Comparison of ENCODE assay signal across 2 cellular contexts in the genomic region with DNA sequence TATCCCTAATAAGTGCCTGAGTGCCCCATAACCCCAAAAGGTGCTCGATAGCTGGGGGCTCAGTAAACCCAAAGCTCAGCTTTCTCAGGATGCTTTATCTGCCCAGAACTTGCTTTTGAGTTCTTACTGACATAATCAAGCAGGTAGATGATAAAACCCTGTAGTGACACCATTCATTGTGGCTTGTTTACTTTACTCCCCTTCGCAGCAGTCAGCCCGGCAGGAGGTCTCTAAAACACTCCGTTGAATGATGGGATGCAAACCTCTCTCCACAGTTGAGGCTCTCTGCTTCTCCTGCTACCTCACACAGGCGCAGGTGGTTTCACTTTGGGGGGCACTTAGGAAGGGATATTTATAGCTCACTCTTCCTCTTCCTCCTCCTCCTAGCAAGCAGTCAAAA.
TF ChIP-seq lines count a peak whose summit lies in the region.

No MANE protein-coding gene starts in this region.

TF ChIP-seq in HEK293, 187 proteins besides CTCF, POLR2A, EP300 and RAD21 (continued from another document and continues in another):
- TF ChIP-seq, protein P1, sequence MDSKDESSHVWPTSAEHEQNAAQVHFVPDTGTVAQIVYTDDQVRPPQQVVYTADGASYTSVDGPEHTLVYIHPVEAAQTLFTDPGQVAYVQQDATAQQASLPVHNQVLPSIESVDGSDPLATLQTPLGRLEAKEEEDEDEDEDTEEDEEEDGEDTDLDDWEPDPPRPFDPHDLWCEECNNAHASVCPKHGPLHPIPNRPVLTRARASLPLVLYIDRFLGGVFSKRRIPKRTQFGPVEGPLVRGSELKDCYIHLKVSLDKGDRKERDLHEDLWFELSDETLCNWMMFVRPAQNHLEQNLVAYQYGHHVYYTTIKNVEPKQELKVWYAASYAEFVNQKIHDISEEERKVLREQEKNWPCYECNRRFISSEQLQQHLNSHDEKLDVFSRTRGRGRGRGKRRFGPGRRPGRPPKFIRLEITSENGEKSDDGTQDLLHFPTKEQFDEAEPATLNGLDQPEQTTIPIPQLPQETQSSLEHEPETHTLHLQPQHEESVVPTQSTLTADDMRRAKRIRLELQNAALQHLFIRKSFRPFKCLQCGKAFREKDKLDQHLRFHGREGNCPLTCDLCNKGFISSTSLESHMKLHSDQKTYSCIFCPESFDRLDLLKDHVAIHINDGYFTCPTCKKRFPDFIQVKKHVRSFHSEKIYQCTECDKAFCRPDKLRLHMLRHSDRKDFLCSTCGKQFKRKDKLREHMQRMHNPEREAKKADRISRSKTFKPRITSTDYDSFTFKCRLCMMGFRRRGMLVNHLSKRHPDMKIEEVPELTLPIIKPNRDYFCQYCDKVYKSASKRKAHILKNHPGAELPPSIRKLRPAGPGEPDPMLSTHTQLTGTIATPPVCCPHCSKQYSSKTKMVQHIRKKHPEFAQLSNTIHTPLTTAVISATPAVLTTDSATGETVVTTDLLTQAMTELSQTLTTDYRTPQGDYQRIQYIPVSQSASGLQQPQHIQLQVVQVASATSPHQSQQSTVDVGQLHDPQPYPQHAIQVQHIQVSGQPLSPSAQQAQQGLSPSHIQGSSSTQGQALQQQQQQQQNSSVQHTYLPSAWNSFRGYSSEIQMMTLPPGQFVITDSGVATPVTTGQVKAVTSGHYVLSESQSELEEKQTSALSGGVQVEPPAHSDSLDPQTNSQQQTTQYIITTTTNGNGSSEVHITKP (tag by site-specific recombination; IDR thresholded peaks at IDR 0.05) = no peak
- TF ChIP-seq, protein P2, sequence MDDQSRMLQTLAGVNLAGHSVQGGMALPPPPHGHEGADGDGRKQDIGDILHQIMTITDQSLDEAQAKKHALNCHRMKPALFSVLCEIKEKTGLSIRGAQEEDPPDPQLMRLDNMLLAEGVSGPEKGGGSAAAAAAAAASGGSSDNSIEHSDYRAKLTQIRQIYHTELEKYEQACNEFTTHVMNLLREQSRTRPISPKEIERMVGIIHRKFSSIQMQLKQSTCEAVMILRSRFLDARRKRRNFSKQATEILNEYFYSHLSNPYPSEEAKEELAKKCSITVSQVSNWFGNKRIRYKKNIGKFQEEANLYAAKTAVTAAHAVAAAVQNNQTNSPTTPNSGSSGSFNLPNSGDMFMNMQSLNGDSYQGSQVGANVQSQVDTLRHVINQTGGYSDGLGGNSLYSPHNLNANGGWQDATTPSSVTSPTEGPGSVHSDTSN (CRISPR knock-in tag; IDR thresholded peaks at IDR 0.05) = no peak
- TF ChIP-seq ZIC2 (tag by site-specific recombination; IDR thresholded peaks at IDR 0.05) (peak; percentile 94), KLF7 (tag by site-specific recombination; IDR thresholded peaks at IDR 0.05; ENCODE audit: borderline replicate concordance) (no peak), ZNF549 (tag by site-specific recombination; IDR thresholded peaks at IDR 0.05) (no peak), ZNF560 (tag by site-specific recombination; IDR thresholded peaks at IDR 0.05; ENCODE audit: borderline replicate concordance) (no peak), ZNF24 (tag by site-specific recombination; IDR thresholded peaks at IDR 0.05) (no peak), OVOL3 (tag by site-specific recombination; IDR thresholded peaks at IDR 0.05) (no peak), ZNF10 (tag by site-specific recombination; IDR thresholded peaks at IDR 0.05) (no peak), ZNF391 (tag by site-specific recombination; IDR thresholded peaks at IDR 0.05; ENCODE audit: borderline replicate concordance, low read depth) (no peak), ZNF621 (tag by site-specific recombination; IDR thresholded peaks at IDR 0.05) (no peak), ZNF777 (tag by site-specific recombination; IDR thresholded peaks at IDR 0.05; ENCODE audit: borderline replicate concordance) (no peak), MZF1 (tag by site-specific recombination; IDR thresholded peaks at IDR 0.05; ENCODE audit: borderline replicate concordance) (peak; percentile 77; the same call in 1 of the 2 replicates), ZNF555 (tag by site-specific recombination; conservative IDR thresholded peaks at IDR 0.05) (no peak)
- TF ChIP-seq, protein P3, sequence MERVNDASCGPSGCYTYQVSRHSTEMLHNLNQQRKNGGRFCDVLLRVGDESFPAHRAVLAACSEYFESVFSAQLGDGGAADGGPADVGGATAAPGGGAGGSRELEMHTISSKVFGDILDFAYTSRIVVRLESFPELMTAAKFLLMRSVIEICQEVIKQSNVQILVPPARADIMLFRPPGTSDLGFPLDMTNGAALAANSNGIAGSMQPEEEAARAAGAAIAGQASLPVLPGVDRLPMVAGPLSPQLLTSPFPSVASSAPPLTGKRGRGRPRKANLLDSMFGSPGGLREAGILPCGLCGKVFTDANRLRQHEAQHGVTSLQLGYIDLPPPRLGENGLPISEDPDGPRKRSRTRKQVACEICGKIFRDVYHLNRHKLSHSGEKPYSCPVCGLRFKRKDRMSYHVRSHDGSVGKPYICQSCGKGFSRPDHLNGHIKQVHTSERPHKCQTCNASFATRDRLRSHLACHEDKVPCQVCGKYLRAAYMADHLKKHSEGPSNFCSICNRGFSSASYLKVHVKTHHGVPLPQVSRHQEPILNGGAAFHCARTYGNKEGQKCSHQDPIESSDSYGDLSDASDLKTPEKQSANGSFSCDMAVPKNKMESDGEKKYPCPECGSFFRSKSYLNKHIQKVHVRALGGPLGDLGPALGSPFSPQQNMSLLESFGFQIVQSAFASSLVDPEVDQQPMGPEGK (tag by site-specific recombination; IDR thresholded peaks at IDR 0.05) = no peak
- TF ChIP-seq, protein P4, sequence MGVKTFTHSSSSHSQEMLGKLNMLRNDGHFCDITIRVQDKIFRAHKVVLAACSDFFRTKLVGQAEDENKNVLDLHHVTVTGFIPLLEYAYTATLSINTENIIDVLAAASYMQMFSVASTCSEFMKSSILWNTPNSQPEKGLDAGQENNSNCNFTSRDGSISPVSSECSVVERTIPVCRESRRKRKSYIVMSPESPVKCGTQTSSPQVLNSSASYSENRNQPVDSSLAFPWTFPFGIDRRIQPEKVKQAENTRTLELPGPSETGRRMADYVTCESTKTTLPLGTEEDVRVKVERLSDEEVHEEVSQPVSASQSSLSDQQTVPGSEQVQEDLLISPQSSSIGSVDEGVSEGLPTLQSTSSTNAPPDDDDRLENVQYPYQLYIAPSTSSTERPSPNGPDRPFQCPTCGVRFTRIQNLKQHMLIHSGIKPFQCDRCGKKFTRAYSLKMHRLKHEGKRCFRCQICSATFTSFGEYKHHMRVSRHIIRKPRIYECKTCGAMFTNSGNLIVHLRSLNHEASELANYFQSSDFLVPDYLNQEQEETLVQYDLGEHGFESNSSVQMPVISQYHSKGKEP (tag by site-specific recombination; IDR thresholded peaks at IDR 0.05) = 0 out of 2 replicates have a peak, but pooled peaks have one; percentile 7
- TF ChIP-seq, protein P5, sequence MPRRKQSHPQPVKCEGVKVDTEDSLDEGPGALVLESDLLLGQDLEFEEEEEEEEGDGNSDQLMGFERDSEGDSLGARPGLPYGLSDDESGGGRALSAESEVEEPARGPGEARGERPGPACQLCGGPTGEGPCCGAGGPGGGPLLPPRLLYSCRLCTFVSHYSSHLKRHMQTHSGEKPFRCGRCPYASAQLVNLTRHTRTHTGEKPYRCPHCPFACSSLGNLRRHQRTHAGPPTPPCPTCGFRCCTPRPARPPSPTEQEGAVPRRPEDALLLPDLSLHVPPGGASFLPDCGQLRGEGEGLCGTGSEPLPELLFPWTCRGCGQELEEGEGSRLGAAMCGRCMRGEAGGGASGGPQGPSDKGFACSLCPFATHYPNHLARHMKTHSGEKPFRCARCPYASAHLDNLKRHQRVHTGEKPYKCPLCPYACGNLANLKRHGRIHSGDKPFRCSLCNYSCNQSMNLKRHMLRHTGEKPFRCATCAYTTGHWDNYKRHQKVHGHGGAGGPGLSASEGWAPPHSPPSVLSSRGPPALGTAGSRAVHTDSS (tag by site-specific recombination; IDR thresholded peaks at IDR 0.05) = peak; percentile 64; the same call in 1 of the 2 replicates

TF ChIP-seq in WTC11, 78 proteins besides CTCF, POLR2A, EP300 and RAD21 (continued from another document):
- no peak for TF ChIP-seq ZNF416 (CRISPR knock-in tag; IDR thresholded peaks at IDR 0.05)
- TF ChIP-seq, protein P6, sequence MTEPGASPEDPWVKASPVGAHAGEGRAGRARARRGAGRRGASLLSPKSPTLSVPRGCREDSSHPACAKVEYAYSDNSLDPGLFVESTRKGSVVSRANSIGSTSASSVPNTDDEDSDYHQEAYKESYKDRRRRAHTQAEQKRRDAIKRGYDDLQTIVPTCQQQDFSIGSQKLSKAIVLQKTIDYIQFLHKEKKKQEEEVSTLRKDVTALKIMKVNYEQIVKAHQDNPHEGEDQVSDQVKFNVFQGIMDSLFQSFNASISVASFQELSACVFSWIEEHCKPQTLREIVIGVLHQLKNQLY (CRISPR knock-in tag; IDR thresholded peaks at IDR 0.05) = no peak
